In genomic region chr16:30703971-30704370, GRCh38 we compare ENCODE assay signal across 22 cellular contexts.
"Had no signal": no experiment of that assay in that cellular context is flagged by ENCODE, and none has a peak within 500 bp of the region (broad histone marks: within the 10 kb centered on the region; RNA-seq: fewer than 3 reads in every experiment).

No MANE protein-coding gene starts in this region.

- H3K27me3 ChIP-seq: MG63 had no signal

- H3K27ac ChIP-seq: HL-60 had no signal

- H3K9me3 ChIP-seq: MG63 had no signal

- FAIRE-seq: HTR-8/SVneo, RCC 7860 had no signal

- H3K4me3 ChIP-seq: MG63 had no signal

- DNase-seq: Karpas-422, KG1, MG63, NCI-H1092, NCI-H1105 treated with DMSO at 0.1 percent for 48 hours, NCI-H1417 treated with DMSO at 0.1 percent for 48 hours, NCI-H146, NCI-H1694 treated with DMSO at 0.1 percent for 48 hours, NCI-H1930, NCI-H2081, NCI-H2171, NCI-H226, NCI-H446, NCI-H510A, NCI-H524 treated with DMSO at 0.1 percent for 48 hours, NCI-H69, NCI-H774, RPMI8226, SHP77 had no signal
